ENCODE assay signal across 22 cellular contexts in genomic region chr5:171680485-171680884, GRCh38.
"Had no signal": no experiment of that assay in that cellular context is flagged by ENCODE, and none has a peak within 500 bp of the region (broad histone marks: within the 10 kb centered on the region; RNA-seq: fewer than 3 reads in every experiment).

No MANE protein-coding gene starts in this region.

- H3K9me3 Mint-ChIP-seq: activated naive CD8-positive, alpha-beta T cell treated with anti-CD3 and anti-CD28 coated beads, Interleukin-2, amount 10 ng/mL, durations not matched to agents 7 days and 5 days; activated T-cell treated with anti-CD3 and anti-CD28 coated beads, Interleukin-2, amount 50 U/mL, for 4 hours; mesothelial cell of epicardium; naive thymus-derived CD8-positive, alpha-beta T cell had no signal

- ATAC-seq: activated T-cell treated with anti-CD3 and anti-CD28 coated beads, Interleukin-2, amount 50 U/mL, for 4 hours; gastroesophageal sphincter; left lung; naive thymus-derived CD8-positive, alpha-beta T cell; stimulated activated naive CD8-positive, alpha-beta T cell treated with anti-CD3 and anti-CD28 coated beads, Interleukin-15, Interleukin-2, amounts not matched to agents 100 U/mL and 50 U/mL, for 24 hours; upper lobe of right lung had no signal

- H3K27ac Mint-ChIP-seq: activated naive CD8-positive, alpha-beta T cell treated with anti-CD3 and anti-CD28 coated beads, Interleukin-2, amount 10 ng/mL, durations not matched to agents 7 days and 5 days; mesothelial cell of epicardium; naive thymus-derived CD8-positive, alpha-beta T cell had no signal

- H3K27ac ChIP-seq: coronary artery, epithelial cell of prostate, gastroesophageal sphincter, left lung, prostate gland, spleen, upper lobe of right lung, WERI-Rb-1 had no signal

- H3K4me1 Mint-ChIP-seq: activated naive CD8-positive, alpha-beta T cell treated with anti-CD3 and anti-CD28 coated beads, Interleukin-2, amount 10 ng/mL, durations not matched to agents 7 days and 5 days had no signal

- H3K4me3 Mint-ChIP-seq: activated naive CD8-positive, alpha-beta T cell treated with anti-CD3 and anti-CD28 coated beads, Interleukin-2, amount 10 ng/mL, durations not matched to agents 7 days and 5 days; activated T-cell treated with anti-CD3 and anti-CD28 coated beads, Interleukin-2, amount 50 U/mL, for 4 hours; mesothelial cell of epicardium; naive thymus-derived CD8-positive, alpha-beta T cell had no signal

- H3K36me3 ChIP-seq: gastroesophageal sphincter, left lung, prostate gland, spleen, upper lobe of right lung, WERI-Rb-1 had no signal

- H3K4me1 ChIP-seq: gastroesophageal sphincter, left lung, prostate gland, upper lobe of right lung had no signal

- H3K9me3 ChIP-seq: gastroesophageal sphincter, left lung, prostate gland, spleen, upper lobe of right lung had no signal

- H3K27me3 ChIP-seq: left lung, upper lobe of right lung had no signal

- DNase-seq: activated CD4-positive, alpha-beta T cell treated with anti-CD3 and anti-CD28 coated beads for 1 hour; activated CD4-positive, alpha-beta T cell treated with anti-CD3 and anti-CD28 coated beads, Interleukin-2, amount 50 U/mL, for 1 hour; activated CD8-positive, alpha-beta memory T cell treated with anti-CD3 and anti-CD28 coated beads, Interleukin-2, amount 50 U/mL, for 4 hours; activated naive CD4-positive, alpha-beta T cell treated with Interleukin-2 at 50 U/mL for 16 hours; activated naive CD8-positive, alpha-beta T cell treated with anti-CD3 and anti-CD28 coated beads, Interleukin-2, amount 10 ng/mL, durations not matched to agents 7 days and 5 days; activated T-cell treated with anti-CD3 and anti-CD28 coated beads, Interleukin-2, amount 50 U/mL, for 4 hours; amygdala; head of caudate nucleus; left lung; naive thymus-derived CD8-positive, alpha-beta T cell; spleen; stimulated activated CD4-positive, alpha-beta T cell treated with anti-CD3 and anti-CD28 coated beads, Interleukin-4, amount 100 ng/mL, for 24 hours; stimulated activated naive CD8-positive, alpha-beta T cell treated with anti-CD3 and anti-CD28 coated beads, Interleukin-15, Interleukin-2, amounts not matched to agents 100 U/mL and 50 U/mL, for 24 hours; T-helper 1 cell; upper lobe of right lung; WERI-Rb-1 had no signal

- H3K36me3 Mint-ChIP-seq: activated naive CD8-positive, alpha-beta T cell treated with anti-CD3 and anti-CD28 coated beads, Interleukin-2, amount 10 ng/mL, durations not matched to agents 7 days and 5 days; mesothelial cell of epicardium; naive thymus-derived CD8-positive, alpha-beta T cell had no signal

- H3K4me3 ChIP-seq: coronary artery, gastroesophageal sphincter, left lung, lung, prostate gland, spleen, upper lobe of right lung had no signal
